1 cellular context compared by ENCODE assay signal in genomic region chr5:74684900-74685851, GRCh38.
TF ChIP-seq lines count a peak whose summit lies in the region.

TSS of gene HEXB (plus strand) at chr5:74685233. CDS start at chr5:74685261, 28 bp downstream.

TF ChIP-seq in HepG2, 621 proteins besides CTCF, POLR2A, EP300 and RAD21 (continued from another document and continues in another):
- TF ChIP-seq, protein P1, sequence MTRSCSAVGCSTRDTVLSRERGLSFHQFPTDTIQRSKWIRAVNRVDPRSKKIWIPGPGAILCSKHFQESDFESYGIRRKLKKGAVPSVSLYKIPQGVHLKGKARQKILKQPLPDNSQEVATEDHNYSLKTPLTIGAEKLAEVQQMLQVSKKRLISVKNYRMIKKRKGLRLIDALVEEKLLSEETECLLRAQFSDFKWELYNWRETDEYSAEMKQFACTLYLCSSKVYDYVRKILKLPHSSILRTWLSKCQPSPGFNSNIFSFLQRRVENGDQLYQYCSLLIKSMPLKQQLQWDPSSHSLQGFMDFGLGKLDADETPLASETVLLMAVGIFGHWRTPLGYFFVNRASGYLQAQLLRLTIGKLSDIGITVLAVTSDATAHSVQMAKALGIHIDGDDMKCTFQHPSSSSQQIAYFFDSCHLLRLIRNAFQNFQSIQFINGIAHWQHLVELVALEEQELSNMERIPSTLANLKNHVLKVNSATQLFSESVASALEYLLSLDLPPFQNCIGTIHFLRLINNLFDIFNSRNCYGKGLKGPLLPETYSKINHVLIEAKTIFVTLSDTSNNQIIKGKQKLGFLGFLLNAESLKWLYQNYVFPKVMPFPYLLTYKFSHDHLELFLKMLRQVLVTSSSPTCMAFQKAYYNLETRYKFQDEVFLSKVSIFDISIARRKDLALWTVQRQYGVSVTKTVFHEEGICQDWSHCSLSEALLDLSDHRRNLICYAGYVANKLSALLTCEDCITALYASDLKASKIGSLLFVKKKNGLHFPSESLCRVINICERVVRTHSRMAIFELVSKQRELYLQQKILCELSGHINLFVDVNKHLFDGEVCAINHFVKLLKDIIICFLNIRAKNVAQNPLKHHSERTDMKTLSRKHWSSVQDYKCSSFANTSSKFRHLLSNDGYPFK (CRISPR knock-in tag; IDR thresholded peaks at IDR 0.05; ENCODE audit: borderline replicate concordance) = peak; percentile 38; the same call in 1 of the 2 replicates
- TF ChIP-seq, protein P2, sequence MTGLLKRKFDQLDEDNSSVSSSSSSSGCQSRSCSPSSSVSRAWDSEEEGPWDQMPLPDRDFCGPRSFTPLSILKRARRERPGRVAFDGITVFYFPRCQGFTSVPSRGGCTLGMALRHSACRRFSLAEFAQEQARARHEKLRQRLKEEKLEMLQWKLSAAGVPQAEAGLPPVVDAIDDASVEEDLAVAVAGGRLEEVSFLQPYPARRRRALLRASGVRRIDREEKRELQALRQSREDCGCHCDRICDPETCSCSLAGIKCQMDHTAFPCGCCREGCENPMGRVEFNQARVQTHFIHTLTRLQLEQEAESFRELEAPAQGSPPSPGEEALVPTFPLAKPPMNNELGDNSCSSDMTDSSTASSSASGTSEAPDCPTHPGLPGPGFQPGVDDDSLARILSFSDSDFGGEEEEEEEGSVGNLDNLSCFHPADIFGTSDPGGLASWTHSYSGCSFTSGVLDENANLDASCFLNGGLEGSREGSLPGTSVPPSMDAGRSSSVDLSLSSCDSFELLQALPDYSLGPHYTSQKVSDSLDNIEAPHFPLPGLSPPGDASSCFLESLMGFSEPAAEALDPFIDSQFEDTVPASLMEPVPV (CRISPR knock-in tag; IDR thresholded peaks at IDR 0.05) = peak; percentile 70
- no peak for TF ChIP-seq SOX5 (CRISPR knock-in tag; IDR thresholded peaks at IDR 0.05; ENCODE audit: borderline replicate concordance)
- TF ChIP-seq SMARCE1 (IDR thresholded peaks at IDR 0.05; ENCODE audit: borderline replicate concordance) = no peak
- peak; percentile 96 for TF ChIP-seq ATF3 (CRISPR knock-in tag; IDR thresholded peaks at IDR 0.05)
- no peak for TF ChIP-seq DR1 (CRISPR knock-in tag; IDR thresholded peaks at IDR 0.05)
- peak; percentile 77; the same call in 1 of the 2 replicates for TF ChIP-seq ZNF788 (CRISPR knock-in tag; IDR thresholded peaks at IDR 0.05; ENCODE audit: borderline replicate concordance)
- peak; percentile 65 for TF ChIP-seq ZNF574 (CRISPR knock-in tag; IDR thresholded peaks at IDR 0.05)
- peak; percentile 82; the same call in 1 of the 2 replicates for TF ChIP-seq SAP130 (CRISPR knock-in tag; IDR thresholded peaks at IDR 0.05; ENCODE audit: low read depth)
- TF ChIP-seq ZBTB8A (CRISPR knock-in tag; IDR thresholded peaks at IDR 0.05; ENCODE audit: borderline replicate concordance, low read depth) = no peak
- TF ChIP-seq PTBP1 (IDR thresholded peaks at IDR 0.05; ENCODE audit: low read depth, low read length, poor library complexity, severe bottlenecking) = no peak
- peak; percentile 30 for TF ChIP-seq FOXA3 (CRISPR knock-in tag; IDR thresholded peaks at IDR 0.05)
- no peak for TF ChIP-seq TBX3 (IDR thresholded peaks at IDR 0.05; ENCODE audit: borderline replicate concordance)
- no peak for TF ChIP-seq TOE1 (CRISPR knock-in tag; IDR thresholded peaks at IDR 0.05)
- TF ChIP-seq ZNF468 (CRISPR knock-in tag; IDR thresholded peaks at IDR 0.05) = no peak
- TF ChIP-seq ZNF552 (CRISPR knock-in tag; IDR thresholded peaks at IDR 0.05; ENCODE audit: borderline replicate concordance) = no peak
- TF ChIP-seq, protein P3, sequence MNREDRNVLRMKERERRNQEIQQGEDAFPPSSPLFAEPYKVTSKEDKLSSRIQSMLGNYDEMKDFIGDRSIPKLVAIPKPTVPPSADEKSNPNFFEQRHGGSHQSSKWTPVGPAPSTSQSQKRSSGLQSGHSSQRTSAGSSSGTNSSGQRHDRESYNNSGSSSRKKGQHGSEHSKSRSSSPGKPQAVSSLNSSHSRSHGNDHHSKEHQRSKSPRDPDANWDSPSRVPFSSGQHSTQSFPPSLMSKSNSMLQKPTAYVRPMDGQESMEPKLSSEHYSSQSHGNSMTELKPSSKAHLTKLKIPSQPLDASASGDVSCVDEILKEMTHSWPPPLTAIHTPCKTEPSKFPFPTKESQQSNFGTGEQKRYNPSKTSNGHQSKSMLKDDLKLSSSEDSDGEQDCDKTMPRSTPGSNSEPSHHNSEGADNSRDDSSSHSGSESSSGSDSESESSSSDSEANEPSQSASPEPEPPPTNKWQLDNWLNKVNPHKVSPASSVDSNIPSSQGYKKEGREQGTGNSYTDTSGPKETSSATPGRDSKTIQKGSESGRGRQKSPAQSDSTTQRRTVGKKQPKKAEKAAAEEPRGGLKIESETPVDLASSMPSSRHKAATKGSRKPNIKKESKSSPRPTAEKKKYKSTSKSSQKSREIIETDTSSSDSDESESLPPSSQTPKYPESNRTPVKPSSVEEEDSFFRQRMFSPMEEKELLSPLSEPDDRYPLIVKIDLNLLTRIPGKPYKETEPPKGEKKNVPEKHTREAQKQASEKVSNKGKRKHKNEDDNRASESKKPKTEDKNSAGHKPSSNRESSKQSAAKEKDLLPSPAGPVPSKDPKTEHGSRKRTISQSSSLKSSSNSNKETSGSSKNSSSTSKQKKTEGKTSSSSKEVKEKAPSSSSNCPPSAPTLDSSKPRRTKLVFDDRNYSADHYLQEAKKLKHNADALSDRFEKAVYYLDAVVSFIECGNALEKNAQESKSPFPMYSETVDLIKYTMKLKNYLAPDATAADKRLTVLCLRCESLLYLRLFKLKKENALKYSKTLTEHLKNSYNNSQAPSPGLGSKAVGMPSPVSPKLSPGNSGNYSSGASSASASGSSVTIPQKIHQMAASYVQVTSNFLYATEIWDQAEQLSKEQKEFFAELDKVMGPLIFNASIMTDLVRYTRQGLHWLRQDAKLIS (CRISPR knock-in tag; IDR thresholded peaks at IDR 0.05) = no peak
- peak; percentile 40; the same call in 1 of the 2 replicates for TF ChIP-seq MEIS1 (CRISPR knock-in tag; IDR thresholded peaks at IDR 0.05; ENCODE audit: borderline replicate concordance)
- TF ChIP-seq GATAD2A (CRISPR knock-in tag; IDR thresholded peaks at IDR 0.05) = 0 out of 2 replicates have a peak, but pooled peaks have one; percentile 5
- TF ChIP-seq YEATS4 (CRISPR knock-in tag; IDR thresholded peaks at IDR 0.05; ENCODE audit: borderline replicate concordance) = peak; percentile 80
- TF ChIP-seq, protein P4, sequence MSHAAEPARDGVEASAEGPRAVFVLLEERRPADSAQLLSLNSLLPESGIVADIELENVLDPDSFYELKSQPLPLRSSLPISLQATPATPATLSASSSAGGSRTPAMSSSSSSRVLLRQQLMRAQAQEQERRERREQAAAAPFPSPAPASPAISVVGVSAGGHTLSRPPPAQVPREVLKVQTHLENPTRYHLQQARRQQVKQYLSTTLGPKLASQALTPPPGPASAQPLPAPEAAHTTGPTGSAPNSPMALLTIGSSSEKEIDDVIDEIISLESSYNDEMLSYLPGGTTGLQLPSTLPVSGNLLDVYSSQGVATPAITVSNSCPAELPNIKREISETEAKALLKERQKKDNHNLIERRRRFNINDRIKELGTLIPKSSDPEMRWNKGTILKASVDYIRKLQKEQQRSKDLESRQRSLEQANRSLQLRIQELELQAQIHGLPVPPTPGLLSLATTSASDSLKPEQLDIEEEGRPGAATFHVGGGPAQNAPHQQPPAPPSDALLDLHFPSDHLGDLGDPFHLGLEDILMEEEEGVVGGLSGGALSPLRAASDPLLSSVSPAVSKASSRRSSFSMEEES (CRISPR knock-in tag; IDR thresholded peaks at IDR 0.05) = peak; percentile 94
- no peak for TF ChIP-seq ZNF318 (CRISPR knock-in tag; IDR thresholded peaks at IDR 0.05)
- TF ChIP-seq ZSCAN25 (CRISPR knock-in tag; IDR thresholded peaks at IDR 0.05) = peak; percentile 39; the same call in 1 of the 2 replicates
- no peak for TF ChIP-seq THYN1 (CRISPR knock-in tag; IDR thresholded peaks at IDR 0.05; ENCODE audit: borderline replicate concordance, low read depth)
- no peak for TF ChIP-seq ZZZ3 (CRISPR knock-in tag; IDR thresholded peaks at IDR 0.05; ENCODE audit: borderline replicate concordance)
- TF ChIP-seq, protein P5, sequence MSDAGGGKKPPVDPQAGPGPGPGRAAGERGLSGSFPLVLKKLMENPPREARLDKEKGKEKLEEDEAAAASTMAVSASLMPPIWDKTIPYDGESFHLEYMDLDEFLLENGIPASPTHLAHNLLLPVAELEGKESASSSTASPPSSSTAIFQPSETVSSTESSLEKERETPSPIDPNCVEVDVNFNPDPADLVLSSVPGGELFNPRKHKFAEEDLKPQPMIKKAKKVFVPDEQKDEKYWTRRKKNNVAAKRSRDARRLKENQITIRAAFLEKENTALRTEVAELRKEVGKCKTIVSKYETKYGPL (CRISPR knock-in tag; IDR thresholded peaks at IDR 0.05) = peak; percentile 20; the same call in 1 of the 2 replicates
- TF ChIP-seq, protein P6, sequence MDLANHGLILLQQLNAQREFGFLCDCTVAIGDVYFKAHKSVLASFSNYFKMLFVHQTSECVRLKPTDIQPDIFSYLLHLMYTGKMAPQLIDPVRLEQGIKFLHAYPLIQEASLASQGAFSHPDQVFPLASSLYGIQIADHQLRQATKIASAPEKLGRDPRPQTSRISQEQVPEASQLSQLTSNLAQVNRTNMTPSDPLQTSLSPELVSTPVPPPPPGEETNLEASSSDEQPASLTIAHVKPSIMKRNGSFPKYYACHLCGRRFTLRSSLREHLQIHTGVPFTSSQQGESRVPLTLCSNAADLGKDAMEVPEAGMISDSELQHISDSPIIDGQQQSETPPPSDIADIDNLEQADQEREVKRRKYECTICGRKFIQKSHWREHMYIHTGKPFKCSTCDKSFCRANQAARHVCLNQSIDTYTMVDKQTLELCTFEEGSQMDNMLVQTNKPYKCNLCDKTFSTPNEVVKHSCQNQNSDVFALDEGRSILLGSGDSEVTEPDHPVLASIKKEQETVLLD (CRISPR knock-in tag; IDR thresholded peaks at IDR 0.05; ENCODE audit: low read depth) = no peak
